In genomic region chr2:109470121-109470921, GRCh38 we compare ENCODE assay signal across 1 cellular context.
TF ChIP-seq lines count a peak whose summit lies in the region.

No MANE protein-coding gene starts in this region.

TF ChIP-seq in SK-N-SH treated with all-trans-retinoic acid at 6 μM for 48 hours, 23 proteins besides CTCF, POLR2A, EP300 and RAD21 (continued from another document):
- no peak for TF ChIP-seq GLIS3 (CRISPR knock-in tag; IDR thresholded peaks at IDR 0.05)
- no peak for TF ChIP-seq BACH2 (CRISPR knock-in tag; IDR thresholded peaks at IDR 0.05; ENCODE audit: borderline replicate concordance)
- TF ChIP-seq ESRRG (CRISPR knock-in tag; IDR thresholded peaks at IDR 0.05): no peak
- TF ChIP-seq, protein P1, sequence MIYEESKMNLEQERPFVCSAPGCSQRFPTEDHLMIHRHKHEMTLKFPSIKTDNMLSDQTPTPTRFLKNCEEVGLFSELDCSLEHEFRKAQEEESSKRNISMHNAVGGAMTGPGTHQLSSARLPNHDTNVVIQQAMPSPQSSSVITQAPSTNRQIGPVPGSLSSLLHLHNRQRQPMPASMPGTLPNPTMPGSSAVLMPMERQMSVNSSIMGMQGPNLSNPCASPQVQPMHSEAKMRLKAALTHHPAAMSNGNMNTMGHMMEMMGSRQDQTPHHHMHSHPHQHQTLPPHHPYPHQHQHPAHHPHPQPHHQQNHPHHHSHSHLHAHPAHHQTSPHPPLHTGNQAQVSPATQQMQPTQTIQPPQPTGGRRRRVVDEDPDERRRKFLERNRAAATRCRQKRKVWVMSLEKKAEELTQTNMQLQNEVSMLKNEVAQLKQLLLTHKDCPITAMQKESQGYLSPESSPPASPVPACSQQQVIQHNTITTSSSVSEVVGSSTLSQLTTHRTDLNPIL (CRISPR knock-in tag; IDR thresholded peaks at IDR 0.05; ENCODE audit: low read depth): no peak
- no peak for TF ChIP-seq ZFP3 (CRISPR knock-in tag; IDR thresholded peaks at IDR 0.05)
- no peak for TF ChIP-seq TCF4 (CRISPR knock-in tag; IDR thresholded peaks at IDR 0.05; ENCODE audit: borderline replicate concordance)
- TF ChIP-seq PATZ1 (CRISPR knock-in tag; IDR thresholded peaks at IDR 0.05; ENCODE audit: borderline replicate concordance): no peak
